ENCODE assay signal across 27 cellular contexts in the genomic region with DNA sequence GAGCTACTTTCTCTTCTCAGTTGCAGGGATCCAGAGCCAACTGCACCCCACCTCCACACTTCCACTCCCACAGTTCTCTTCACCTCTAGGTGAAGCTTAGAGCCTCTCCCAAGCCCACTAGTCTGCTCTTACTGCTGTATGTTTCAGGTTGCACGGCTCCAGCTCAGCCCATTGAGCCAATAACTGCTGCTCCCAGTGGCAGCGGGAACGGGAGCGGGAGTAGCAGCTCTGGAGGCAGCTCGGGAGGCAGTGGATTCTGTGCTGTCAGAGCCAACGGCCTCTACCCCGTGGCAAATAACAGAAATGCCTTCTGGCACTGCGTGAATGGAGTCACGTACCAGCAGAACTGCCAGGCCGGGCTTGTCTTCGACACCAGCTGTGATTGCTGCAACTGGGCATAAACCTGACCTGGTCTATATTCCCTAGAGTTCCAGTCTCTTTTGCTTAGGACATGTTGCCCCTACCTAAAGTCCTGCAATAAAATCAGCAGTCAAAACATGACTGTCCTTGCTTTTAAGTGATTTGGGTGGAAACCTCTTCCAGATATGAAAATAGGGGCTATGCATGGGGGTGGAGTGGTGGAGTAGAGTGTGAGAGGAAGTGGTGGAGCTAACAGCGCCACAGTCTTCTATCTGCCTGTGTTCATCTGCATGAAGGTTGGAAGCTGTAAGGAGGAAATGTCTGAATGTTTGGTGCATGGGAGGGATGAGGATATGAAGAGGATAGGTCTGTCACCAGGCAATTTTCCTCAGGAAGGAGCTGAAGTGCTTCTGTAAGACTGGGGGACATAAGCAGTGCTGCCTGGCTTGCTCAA. TPM values are rescaled to one million over a fixed set of nuclear protein-coding genes. Genes with fewer than 3 reads are reported as not detected.
DNase-seq lines count a peak whose midpoint lies in the region; ATAC-seq and TF ChIP-seq lines count a peak whose summit lies in the region.
"Had no signal": no experiment of that assay in that cellular context is flagged by ENCODE, and none has a peak within 500 bp of the region (broad histone marks: within the 10 kb centered on the region; RNA-seq: fewer than 3 reads in every experiment).

No MANE protein-coding gene starts in this region.

- H2BK12ac ChIP-seq in H9 (ENCODE audit: insufficient read length, low read depth, low read length): no peak overlapping the region

- H3K4me1 ChIP-seq in H9 (ENCODE audit: insufficient read depth, low read length) (no peaks in the 10 kb centered on the region), lower lobe of right lung (no peaks in the 10 kb centered on the region)
- H3K4me1 ChIP-seq in naive thymus-derived CD4-positive, alpha-beta T cell (ENCODE audit: control insufficient read depth in 2 of 2, insufficient read depth in 2 of 2, low read length in 2 of 2): peaks cover 0 to 14% of the 10 kb centered on the region in 2 donors
- H3K4me1 ChIP-seq: BLaER1 treated with 17β-estradiol and CSF1 and Interleukin-3, amounts not matched to agents 10 nM and 100 nM; sigmoid colon; upper lobe of right lung had no signal

- H3K9me3 ChIP-seq in H9 (ENCODE audit: control insufficient read depth, low read depth, low read length): no peaks in the 10 kb centered on the region
- H3K9me3 ChIP-seq in naive thymus-derived CD4-positive, alpha-beta T cell (ENCODE audit: control insufficient read depth in 2 of 3, low read length in 3 of 3): no peaks in the 10 kb centered on the region
- no peaks in the 10 kb centered on the region for H3K9me3 ChIP-seq in lower lobe of right lung
- H3K9me3 ChIP-seq: BLaER1 treated with 17β-estradiol and CSF1 and Interleukin-3, amounts not matched to agents 10 nM and 100 nM; sigmoid colon; upper lobe of right lung had no signal

- peak; percentile 39 for DNase-seq in activated naive CD4-positive, alpha-beta T cell treated with anti-CD3 and anti-CD28 coated beads for 36 hours
- no peak for DNase-seq in activated naive CD4-positive, alpha-beta T cell treated with anti-CD3 and anti-CD28 coated beads, Interleukin-2, amount 50 U/mL, for 16 hours
- DNase-seq in H9: peak; percentile 43
- peak in 5 of 9 donors; percentile 3 to 41 (median 25) for DNase-seq in naive thymus-derived CD4-positive, alpha-beta T cell
- DNase-seq in lower lobe of right lung: no peak
- no peak for DNase-seq in kidney glomerular epithelial cell (lab: John Stamatoyannopoulos, UW)
- no peak for DNase-seq in foreskin fibroblast
- DNase-seq: activated CD4-positive, alpha-beta T cell treated with anti-CD3 and anti-CD28 coated beads for 48 hours; activated effector memory CD4-positive, alpha-beta T cell treated with Interleukin-2 at 50 U/mL for 16 hours; anterior cingulate cortex; glutamatergic neuron; KG1; NCI-H187 treated with DMSO at 0.1 percent for 48 hours; NCI-H345; Right ventricle myocardium superior; sigmoid colon; SW 1271; upper lobe of right lung had no signal

- no CpG with 5 or more reads among the region's 12 CpGs for WGBS in H9 (ENCODE audit: extremely low coverage, insufficient read length, low lambda C conversion rate)

- TF ChIP-seq CTCF in H9 (conservative IDR thresholded peaks at IDR 0.05) (no peak), lower lobe of right lung (IDR thresholded peaks at IDR 0.05) (no peak), foreskin fibroblast (IDR thresholded peaks at IDR 0.05; ENCODE audit: low read depth, low read length) (no peak)

- H4K91ac ChIP-seq in H9 (ENCODE audit: insufficient read length, low read depth, low read length): no peak overlapping the region

- H3K4me2 ChIP-seq in H9 (ENCODE audit: insufficient read depth, insufficient read length, low read length): no peak overlapping the region
- H3K4me2 ChIP-seq: BLaER1 treated with 17β-estradiol and CSF1 and Interleukin-3, amounts not matched to agents 10 nM and 100 nM had no signal

- H3K14ac ChIP-seq in H9 (ENCODE audit: insufficient read depth, low read length): no peak overlapping the region

- no peaks in the 10 kb centered on the region for H3K79me2 ChIP-seq in H9 (ENCODE audit: insufficient read depth, low read length)

- H3K23me2 ChIP-seq in H9 (ENCODE audit: insufficient read length, low read depth, low read length, poor library complexity, severe bottlenecking): no peaks in the 10 kb centered on the region

- no peaks in the 10 kb centered on the region for H3K36me3 ChIP-seq in naive thymus-derived CD4-positive, alpha-beta T cell (ENCODE audit: control insufficient read depth in 2 of 3, insufficient read depth in 3 of 3, low read length in 3 of 3)
- H3K36me3 ChIP-seq in lower lobe of right lung: no peaks in the 10 kb centered on the region
- H3K36me3 ChIP-seq: BLaER1 treated with 17β-estradiol and CSF1 and Interleukin-3, amounts not matched to agents 10 nM and 100 nM; sigmoid colon; upper lobe of right lung had no signal

- CTCF ChIA-PET in activated naive CD4-positive, alpha-beta T cell treated with anti-CD3 and anti-CD28 coated beads for 36 hours (lab: Charles Lee): interaction anchor here (0.7 to 1.4 kb wide), 5 partner anchors 10 to 98 kb away, joined by 3 to 5 read pairs (median 4); no protein-coding TSS in a partner anchor
- CTCF ChIA-PET in naive thymus-derived CD4-positive, alpha-beta T cell (lab: Charles Lee): interaction anchor here (0.8 to 2.1 kb wide), 10 partner anchors 14 to 290 kb away, joined by 3 to 10 read pairs (median 4); no protein-coding TSS in a partner anchor

- H3K4me3 ChIP-seq in naive thymus-derived CD4-positive, alpha-beta T cell (ENCODE audit: low read length): no peak overlapping the region
- H3K4me3 ChIP-seq in lower lobe of right lung (no peak overlapping the region), foreskin fibroblast (ENCODE audit: low read depth in 1 of 2, low read length in 2 of 2) (no peak overlapping the region)
- H3K4me3 ChIP-seq: BLaER1 treated with 17β-estradiol and CSF1 and Interleukin-3, amounts not matched to agents 10 nM and 100 nM; sigmoid colon; upper lobe of right lung had no signal

- H2BK5ac ChIP-seq in H9 (ENCODE audit: insufficient read length, low read length): no peak overlapping the region

- H3K9me3 Mint-ChIP-seq in activated naive CD4-positive, alpha-beta T cell treated with anti-CD3 and anti-CD28 coated beads for 36 hours: no peaks in the 10 kb centered on the region
- H3K9me3 Mint-ChIP-seq in H9: peaks cover 0 to under 1% of the 10 kb centered on the region in 2 experiments; a peak in 2 of 5 replicates
- no peaks in the 10 kb centered on the region for H3K9me3 Mint-ChIP-seq in activated T-helper 17 cell treated with anti-CD3 and anti-CD28 coated beads, Interleukin-2, amount 50 U/mL, for 72 hours
- H3K9me3 Mint-ChIP-seq in naive thymus-derived CD4-positive, alpha-beta T cell: peaks cover 0 to 6% (median 0%) of the 10 kb centered on the region in 11 donors
- H3K9me3 Mint-ChIP-seq: dendritic cell treated with granulocyte-macrophage colony-stimulating factor and Interleukin-4, amounts not matched to agents 40 ng/mL and 50 ng/mL, for 4 days; mesothelial cell of epicardium; neural crest cell had no signal

- no peak overlapping the region for H3K18ac ChIP-seq in H9 (ENCODE audit: insufficient read length, low read depth, low read length)

- H2AK5ac ChIP-seq in H9 (ENCODE audit: insufficient read length, low read length): no peak overlapping the region

- no peak overlapping the region for H2AFZ ChIP-seq in H9 (ENCODE audit: low read length)

- POLR2A ChIA-PET in naive thymus-derived CD4-positive, alpha-beta T cell (lab: Charles Lee): interaction anchor here (0.5 to 1.6 kb wide), 9 partner anchors 9 to 181 kb away, joined by 3 to 5 read pairs (median 3); no protein-coding TSS in a partner anchor

- H3K27me3 Mint-ChIP-seq in activated naive CD4-positive, alpha-beta T cell treated with anti-CD3 and anti-CD28 coated beads for 36 hours (ENCODE audit: low read depth): no peaks in the 10 kb centered on the region
- H3K27me3 Mint-ChIP-seq in H9 (ENCODE audit: low read depth): no peaks in the 10 kb centered on the region; the same call in 1 of the 2 replicates
- H3K27me3 Mint-ChIP-seq in activated T-helper 17 cell treated with anti-CD3 and anti-CD28 coated beads, Interleukin-2, amount 50 U/mL, for 72 hours: no peaks in the 10 kb centered on the region
- H3K27me3 Mint-ChIP-seq in naive thymus-derived CD4-positive, alpha-beta T cell: peaks cover 0 to 5% (median 0%) of the 10 kb centered on the region in 5 donors

- intact Hi-C loops in activated naive CD4-positive, alpha-beta T cell treated with anti-CD3 and anti-CD28 coated beads for 36 hours (cut with micrococcal nuclease): no loop called here
- intact Hi-C loops in naive thymus-derived CD4-positive, alpha-beta T cell (cut with micrococcal nuclease): no loop called here
- intact Hi-C loops in lower lobe of right lung (cut with DNase I): no loop called here

- no peak overlapping the region for H3K9ac ChIP-seq in H9 (ENCODE audit: extremely low read depth, insufficient read length, low read length)
- H3K9ac ChIP-seq: BLaER1 treated with 17β-estradiol and CSF1 and Interleukin-3, amounts not matched to agents 10 nM and 100 nM had no signal

- ATAC-seq in activated T-helper 17 cell treated with anti-CD3 and anti-CD28 coated beads, Interleukin-2, amount 50 U/mL, for 72 hours (replicated peaks): no peak
- ATAC-seq in naive thymus-derived CD4-positive, alpha-beta T cell: peak; percentile 70
- ATAC-seq in lower lobe of right lung: no peak
- ATAC-seq: HCT116, upper lobe of right lung had no signal

- no peak overlapping the region for H3K27ac ChIP-seq in H9 (ENCODE audit: insufficient read length, low read depth, low read length)
- H3K27ac ChIP-seq in naive thymus-derived CD4-positive, alpha-beta T cell (ENCODE audit: low read depth, low read length): no peak overlapping the region
- no peak overlapping the region for H3K27ac ChIP-seq in lower lobe of right lung
- H3K27ac ChIP-seq: BLaER1 treated with 17β-estradiol and CSF1 and Interleukin-3, amounts not matched to agents 10 nM and 100 nM; sigmoid colon; upper lobe of right lung had no signal

- H3K79me1 ChIP-seq in H9 (ENCODE audit: insufficient read depth, low read depth, low read length, poor library complexity, severe bottlenecking): no peaks in the 10 kb centered on the region

- no peaks in the 10 kb centered on the region for H3K36me3 Mint-ChIP-seq in activated naive CD4-positive, alpha-beta T cell treated with anti-CD3 and anti-CD28 coated beads for 36 hours (ENCODE audit: low read depth)
- no peaks in the 10 kb centered on the region; a peak in 1 of 7 replicates for H3K36me3 Mint-ChIP-seq in H9 (ENCODE audit: insufficient read depth in 1 of 3, low read depth in 3 of 3)
- no peaks in the 10 kb centered on the region for H3K36me3 Mint-ChIP-seq in activated T-helper 17 cell treated with anti-CD3 and anti-CD28 coated beads, Interleukin-2, amount 50 U/mL, for 72 hours (ENCODE audit: low read depth)
- H3K36me3 Mint-ChIP-seq in naive thymus-derived CD4-positive, alpha-beta T cell: peaks cover 0 to 5% (median 0%) of the 10 kb centered on the region in 5 donors
- H3K36me3 Mint-ChIP-seq: mesothelial cell of epicardium had no signal

- H3T11ph ChIP-seq in H9 (ENCODE audit: low read length): no peak overlapping the region

- no peak overlapping the region for H2BK20ac ChIP-seq in H9 (ENCODE audit: low read depth, low read length, poor library complexity, severe bottlenecking)

- H2BK15ac ChIP-seq in H9 (ENCODE audit: low read depth, low read length): no peak overlapping the region

- no peak overlapping the region for H3K4ac ChIP-seq in H9 (ENCODE audit: low read depth, low read length)

- no peaks in the 10 kb centered on the region for H3K27me3 ChIP-seq in H9 (ENCODE audit: insufficient read depth, low read length)
- no peaks in the 10 kb centered on the region for H3K27me3 ChIP-seq in naive thymus-derived CD4-positive, alpha-beta T cell (ENCODE audit: control insufficient read depth in 2 of 2, insufficient read depth in 2 of 2, low read length in 2 of 2)
- H3K27me3 ChIP-seq in lower lobe of right lung (ENCODE audit: low read depth): no peaks in the 10 kb centered on the region
- H3K27me3 ChIP-seq: BLaER1 treated with 17β-estradiol and CSF1 and Interleukin-3, amounts not matched to agents 10 nM and 100 nM; sigmoid colon; upper lobe of right lung had no signal

- no peak overlapping the region for H3K56ac ChIP-seq in H9 (ENCODE audit: insufficient read length, low read depth, low read length)

- no peak overlapping the region for H3K27ac Mint-ChIP-seq in activated naive CD4-positive, alpha-beta T cell treated with anti-CD3 and anti-CD28 coated beads for 36 hours
- no peak overlapping the region for H3K27ac Mint-ChIP-seq in H9
- peak overlapping the region; percentile 21 for H3K27ac Mint-ChIP-seq in activated T-helper 17 cell treated with anti-CD3 and anti-CD28 coated beads, Interleukin-2, amount 50 U/mL, for 72 hours
- peak overlapping the region in 7 of 9 donors; percentile 2 to 88 (median 52) for H3K27ac Mint-ChIP-seq in naive thymus-derived CD4-positive, alpha-beta T cell
- H3K27ac Mint-ChIP-seq: dendritic cell treated with granulocyte-macrophage colony-stimulating factor and Interleukin-4, amounts not matched to agents 40 ng/mL and 50 ng/mL, for 4 days; mesothelial cell of epicardium had no signal

- H3K23ac ChIP-seq in H9 (ENCODE audit: insufficient read length, low read depth, low read length): no peak overlapping the region

- no peak overlapping the region for H3K4me3 Mint-ChIP-seq in activated naive CD4-positive, alpha-beta T cell treated with anti-CD3 and anti-CD28 coated beads for 36 hours
- no peak overlapping the region for H3K4me3 Mint-ChIP-seq in H9
- no peak overlapping the region for H3K4me3 Mint-ChIP-seq in activated T-helper 17 cell treated with anti-CD3 and anti-CD28 coated beads, Interleukin-2, amount 50 U/mL, for 72 hours
- peak overlapping the region in 8 of 10 donors; percentile 9 to 66 (median 41) for H3K4me3 Mint-ChIP-seq in naive thymus-derived CD4-positive, alpha-beta T cell
- H3K4me3 Mint-ChIP-seq: dendritic cell treated with granulocyte-macrophage colony-stimulating factor and Interleukin-4, amounts not matched to agents 40 ng/mL and 50 ng/mL, for 4 days; mesothelial cell of epicardium; neural crest cell had no signal

- peaks cover 25% of the 10 kb centered on the region for H3K4me1 Mint-ChIP-seq in activated naive CD4-positive, alpha-beta T cell treated with anti-CD3 and anti-CD28 coated beads for 36 hours (ENCODE audit: low read depth)
- peaks cover 2% of the 10 kb centered on the region in 2 experiments; a peak in 1 of 4 replicates for H3K4me1 Mint-ChIP-seq in H9
- H3K4me1 Mint-ChIP-seq in activated T-helper 17 cell treated with anti-CD3 and anti-CD28 coated beads, Interleukin-2, amount 50 U/mL, for 72 hours: peaks cover 9% of the 10 kb centered on the region
- H3K4me1 Mint-ChIP-seq in naive thymus-derived CD4-positive, alpha-beta T cell: peaks cover 7 to 33% (median 28%) of the 10 kb centered on the region in 7 donors
- H3K4me1 Mint-ChIP-seq: neural crest cell had no signal

- no peaks in the 10 kb centered on the region for H4K20me1 ChIP-seq in H9 (ENCODE audit: control insufficient read depth, insufficient read depth, insufficient read length)
- H4K20me1 ChIP-seq: BLaER1 treated with 17β-estradiol and CSF1 and Interleukin-3, amounts not matched to agents 10 nM and 100 nM had no signal

- H4K8ac ChIP-seq in H9 (replicated peaks; ENCODE audit: insufficient read length, low read depth, low read length): no peak overlapping the region

- no peak overlapping the region for H2BK120ac ChIP-seq in H9 (ENCODE audit: low read depth, low read length, poor library complexity, severe bottlenecking)

- no peak overlapping the region for H4K5ac ChIP-seq in H9 (ENCODE audit: insufficient read length, low read depth, low read length)

RNA-seq across cellular contexts. Expression of gene CHIA, which starts 29.6 kb away (rescaled TPM):
- not detected for total RNA-seq in activated naive CD4-positive, alpha-beta T cell treated with anti-CD3 and anti-CD28 coated beads for 36 hours
- total RNA-seq in H9 (2021): not detected in 2 replicates
- total RNA-seq in activated T-helper 17 cell treated with anti-CD3 and anti-CD28 coated beads, Interleukin-2, amount 50 U/mL, for 72 hours: not detected
- total RNA-seq in naive thymus-derived CD4-positive, alpha-beta T cell: not detected
- polyA plus RNA-seq in naive thymus-derived CD4-positive, alpha-beta T cell: not detected
- 10.9 TPM for total RNA-seq in lower lobe of right lung
- total RNA-seq: A673, cardiac septum, endothelial cell of umbilical vein, mesothelial cell of epicardium, neural crest cell, Right ventricle myocardium superior, sigmoid colon had no signal
- polyA plus RNA-seq: endothelial cell of umbilical vein, sigmoid colon had no signal

Comparison
In these comparisons a context has a peak if more than half of its experiments do, and no peak if none do; other contexts are left out.
1. DNase-seq: peak in activated naive CD4-positive, alpha-beta T cell treated with anti-CD3 and anti-CD28 coated beads for 36 hours (single experiment), H9 (single experiment) and naive thymus-derived CD4-positive, alpha-beta T cell (5 of 9); none in activated naive CD4-positive, alpha-beta T cell treated with anti-CD3 and anti-CD28 coated beads, Interleukin-2, amount 50 U/mL, for 16 hours (single experiment), lower lobe of right lung (single experiment), kidney glomerular epithelial cell (single experiment) and foreskin fibroblast (0 of 2).
2. H3K27ac Mint-ChIP-seq: peak in activated T-helper 17 cell treated with anti-CD3 and anti-CD28 coated beads, Interleukin-2, amount 50 U/mL, for 72 hours (single experiment) and naive thymus-derived CD4-positive, alpha-beta T cell (7 of 9); none in activated naive CD4-positive, alpha-beta T cell treated with anti-CD3 and anti-CD28 coated beads for 36 hours (single experiment) and H9 (0 of 3).
3. H3K4me3 Mint-ChIP-seq: peak in naive thymus-derived CD4-positive, alpha-beta T cell (8 of 10); none in activated naive CD4-positive, alpha-beta T cell treated with anti-CD3 and anti-CD28 coated beads for 36 hours (single experiment), H9 (0 of 2) and activated T-helper 17 cell treated with anti-CD3 and anti-CD28 coated beads, Interleukin-2, amount 50 U/mL, for 72 hours (single experiment).
4. RNA of gene CHIA, which starts 29.6 kb away (total RNA-seq): 10.9 TPM in lower lobe of right lung (single experiment); not detected in activated naive CD4-positive, alpha-beta T cell treated with anti-CD3 and anti-CD28 coated beads for 36 hours, not detected in H9, not detected in activated T-helper 17 cell treated with anti-CD3 and anti-CD28 coated beads, Interleukin-2, amount 50 U/mL, for 72 hours and not detected in naive thymus-derived CD4-positive, alpha-beta T cell; every median in the first group is over 10 times any median in the second.